8 cellular contexts compared by ENCODE assay signal in the genomic region with DNA sequence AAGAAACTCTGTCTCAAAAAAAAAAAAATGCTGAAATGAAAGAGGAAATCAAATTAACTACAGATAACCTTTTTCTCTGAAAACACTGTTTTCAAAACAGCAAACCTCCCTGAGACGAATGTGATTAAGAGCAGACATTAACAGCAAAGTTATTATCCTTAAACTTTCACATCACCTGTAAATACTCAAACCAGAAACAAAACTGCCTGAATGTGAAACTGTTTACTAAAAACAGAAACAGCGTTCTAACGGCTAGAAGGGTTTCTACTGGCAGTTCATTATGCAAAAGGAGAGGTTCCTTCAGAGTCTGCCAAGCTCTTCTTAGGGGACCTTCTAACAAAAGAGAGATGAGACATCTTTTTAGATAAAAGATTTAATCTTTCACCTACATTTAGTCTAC. TPM values are rescaled to one million over a fixed set of nuclear protein-coding genes. Genes with fewer than 3 reads are reported as not detected.
DNase-seq lines count a peak whose midpoint lies in the region; ATAC-seq lines count a peak whose summit lies in the region.

No MANE protein-coding gene starts in this region.

- peak overlapping the region; percentile 85 for H3K27ac Mint-ChIP-seq in activated naive CD4-positive, alpha-beta T cell treated with anti-CD3 and anti-CD28 coated beads for 36 hours
- H3K27ac Mint-ChIP-seq in stimulated activated memory B cell treated with anti-CD40 and anti-IgM and Interleukin-4, amounts not matched to agents 10 μg/mL and 1 μg/mL and 100 μg/mL, for 72 hours, result peak overlapping the region; percentile 78

- peak; percentile 16 for DNase-seq in activated naive CD4-positive, alpha-beta T cell treated with anti-CD3 and anti-CD28 coated beads for 36 hours
- DNase-seq in activated naive CD4-positive, alpha-beta T cell (lab: John Stamatoyannopoulos, UW), result no peak
- DNase-seq in RPMI8226 (peak; percentile 65), anterior cingulate cortex (lab: John Stamatoyannopoulos, UW) (no peak)
- no peak for DNase-seq in stimulated activated naive CD4-positive, alpha-beta T cell treated with Interleukin-2 at 50 U/mL for 16 hours (lab: John Stamatoyannopoulos, UW)
- no peak for DNase-seq in activated CD8-positive, alpha-beta memory T cell treated with anti-CD3 and anti-CD28 coated beads, Interleukin-2, amount 50 U/mL, for 4 hours

- intact Hi-C loops in activated naive CD4-positive, alpha-beta T cell treated with anti-CD3 and anti-CD28 coated beads for 36 hours (cut with micrococcal nuclease), result loop anchor here (1.0 to 5.0 kb wide), 4 partner anchors 12 to 184 kb away; a partner anchor contains a TSS

- H3K4me1 Mint-ChIP-seq in activated naive CD4-positive, alpha-beta T cell treated with anti-CD3 and anti-CD28 coated beads for 36 hours (ENCODE audit: low read depth), result peaks cover 72% of the 10 kb centered on the region
- peaks cover 75% of the 10 kb centered on the region for H3K4me1 Mint-ChIP-seq in stimulated activated memory B cell treated with anti-CD40 and anti-IgM and Interleukin-4, amounts not matched to agents 10 μg/mL and 1 μg/mL and 100 μg/mL, for 72 hours

- H3K27me3 Mint-ChIP-seq in activated naive CD4-positive, alpha-beta T cell treated with anti-CD3 and anti-CD28 coated beads for 36 hours (ENCODE audit: low read depth), result no peaks in the 10 kb centered on the region
- no peaks in the 10 kb centered on the region for H3K27me3 Mint-ChIP-seq in stimulated activated memory B cell treated with anti-CD40 and anti-IgM and Interleukin-4, amounts not matched to agents 10 μg/mL and 1 μg/mL and 100 μg/mL, for 72 hours

- peak; percentile 95 for ATAC-seq in HG02852 (IDR thresholded peaks at IDR 0.05; ENCODE audit: unreplicated experiment)
- peak; percentile 89 for ATAC-seq in stimulated activated memory B cell treated with anti-CD40 and anti-IgM and Interleukin-4, amounts not matched to agents 10 μg/mL and 1 μg/mL and 100 μg/mL, for 72 hours

- H3K36me3 Mint-ChIP-seq in activated naive CD4-positive, alpha-beta T cell treated with anti-CD3 and anti-CD28 coated beads for 36 hours (ENCODE audit: low read depth), result peaks cover 6% of the 10 kb centered on the region
- peaks cover 22% of the 10 kb centered on the region for H3K36me3 Mint-ChIP-seq in stimulated activated memory B cell treated with anti-CD40 and anti-IgM and Interleukin-4, amounts not matched to agents 10 μg/mL and 1 μg/mL and 100 μg/mL, for 72 hours

- no peaks in the 10 kb centered on the region for H3K9me3 Mint-ChIP-seq in activated naive CD4-positive, alpha-beta T cell treated with anti-CD3 and anti-CD28 coated beads for 36 hours
- H3K9me3 Mint-ChIP-seq in stimulated activated memory B cell treated with anti-CD40 and anti-IgM and Interleukin-4, amounts not matched to agents 10 μg/mL and 1 μg/mL and 100 μg/mL, for 72 hours, result no peaks in the 10 kb centered on the region

- peak overlapping the region; percentile 55 for H3K4me3 Mint-ChIP-seq in activated naive CD4-positive, alpha-beta T cell treated with anti-CD3 and anti-CD28 coated beads for 36 hours
- H3K4me3 Mint-ChIP-seq in stimulated activated memory B cell treated with anti-CD40 and anti-IgM and Interleukin-4, amounts not matched to agents 10 μg/mL and 1 μg/mL and 100 μg/mL, for 72 hours, result peak overlapping the region; percentile 60

- CTCF ChIA-PET in activated naive CD4-positive, alpha-beta T cell treated with anti-CD3 and anti-CD28 coated beads for 36 hours (lab: Charles Lee), result interaction anchor here (0.6 to 1.5 kb wide), 3 partner anchors 39 to 249 kb away, joined by 3 to 4 read pairs (median 3); a partner anchor contains a TSS

RNA-seq across cellular contexts. Expression of a gene that starts 45.9 kb away (rescaled TPM):
- total RNA-seq in activated naive CD4-positive, alpha-beta T cell treated with anti-CD3 and anti-CD28 coated beads for 36 hours, result 10 to 100 TPM; 14.5 to 14.6 TPM

RNA-seq across cellular contexts. Expression of a gene that starts 48.7 kb away (rescaled TPM):
- total RNA-seq in activated naive CD4-positive, alpha-beta T cell treated with anti-CD3 and anti-CD28 coated beads for 36 hours, result 10 to 100 TPM; 61.3 to 63.5 TPM

Comparison
In these comparisons a context has a peak if more than half of its experiments do, and no peak if none do; other contexts are left out.
1. DNase-seq: peak in activated naive CD4-positive, alpha-beta T cell treated with anti-CD3 and anti-CD28 coated beads for 36 hours (single experiment) and RPMI8226 (single experiment); none in activated naive CD4-positive, alpha-beta T cell (0 of 4), stimulated activated naive CD4-positive, alpha-beta T cell treated with Interleukin-2 at 50 U/mL for 16 hours (single experiment), activated CD8-positive, alpha-beta memory T cell treated with anti-CD3 and anti-CD28 coated beads, Interleukin-2, amount 50 U/mL, for 4 hours (single experiment) and anterior cingulate cortex (0 of 58).